In the genomic region with DNA sequence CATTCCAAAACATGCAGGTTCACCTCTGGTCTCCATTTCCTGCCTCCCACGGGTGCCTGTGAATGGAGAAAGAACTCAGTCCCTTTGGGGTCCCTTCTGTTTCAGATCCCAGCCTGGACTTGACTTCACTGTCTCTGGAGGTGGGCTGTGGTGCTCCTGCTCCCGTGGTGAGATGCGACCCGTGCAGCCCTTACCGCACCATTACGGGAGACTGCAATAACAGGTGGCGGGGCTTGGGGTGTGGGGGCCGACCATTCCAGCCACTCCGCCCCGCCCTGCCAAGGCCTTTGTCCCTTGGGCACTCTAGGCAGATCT, we compare ENCODE assay signal across 11 cellular contexts. TPM values are rescaled to one million over a fixed set of nuclear protein-coding genes. Genes with fewer than 3 reads are reported as not detected.
DNase-seq lines count a peak whose midpoint lies in the region; ATAC-seq and TF ChIP-seq lines count a peak whose summit lies in the region.
"Had no signal": no experiment of that assay in that cellular context is flagged by ENCODE, and none has a peak within 500 bp of the region (broad histone marks: within the 10 kb centered on the region; RNA-seq: fewer than 3 reads in every experiment).

No MANE protein-coding gene starts in this region.

- peak overlapping the region; percentile 73 for H3K4me3 ChIP-seq in thoracic aorta

- CTCF ChIA-PET in CD4-positive, alpha-beta T cell (lab: Charles Lee) = interaction anchor here (1.0 to 2.1 kb wide), 11 partner anchors 10 to 270 kb away, joined by 3 to 10 read pairs (median 5); a partner anchor contains a TSS

- H3K27me3 ChIP-seq in thoracic aorta (replicated peaks; ENCODE audit: insufficient read depth) = no peaks in the 10 kb centered on the region
- H3K27me3 ChIP-seq in CD4-positive, alpha-beta T cell (ENCODE audit: control insufficient read depth, insufficient read depth, low read length) = peaks cover 5% of the 10 kb centered on the region

- POLR2A ChIA-PET in CD4-positive, alpha-beta T cell (lab: Charles Lee) = interaction anchor here (1.8 kb wide), 1 partner anchor 96 kb away, joined by 9 read pairs; no protein-coding TSS in a partner anchor

- no peak for DNase-seq in activated naive CD4-positive, alpha-beta T cell treated with Interleukin-2 at 50 U/mL for 16 hours
- no peak for DNase-seq in activated naive CD8-positive, alpha-beta T cell treated with anti-CD3 and anti-CD28 coated beads, Interleukin-2, amount 50 U/mL, for 24 hours
- DNase-seq in immature natural killer cell (no peak), thoracic aorta (ENCODE audit: low spot score) (no peak), sciatic nerve (ENCODE audit: low spot score) (no peak), dermis blood vessel endothelial cell (no peak)
- DNase-seq in CD4-positive, alpha-beta T cell = no peak

- H3K36me3 Mint-ChIP-seq in activated naive CD4-positive, alpha-beta T cell treated with anti-CD3 and anti-CD28 coated beads, Interleukin-2, amount 50 U/mL, for 24 hours = no peaks in the 10 kb centered on the region
- H3K36me3 Mint-ChIP-seq in activated naive CD8-positive, alpha-beta T cell treated with anti-CD3 and anti-CD28 coated beads, Interleukin-2, amount 50 U/mL, for 24 hours (ENCODE audit: low read depth) = no peaks in the 10 kb centered on the region
- H3K36me3 Mint-ChIP-seq in immature natural killer cell = peaks cover 0 to 3% (median 0%) of the 10 kb centered on the region in 3 donors
- no peaks in the 10 kb centered on the region for H3K36me3 Mint-ChIP-seq in CD4-positive, alpha-beta T cell (ENCODE audit: low read depth)

- no peaks in the 10 kb centered on the region for H3K36me3 ChIP-seq in thoracic aorta

- H3K9me3 Mint-ChIP-seq in activated naive CD4-positive, alpha-beta T cell treated with anti-CD3 and anti-CD28 coated beads, Interleukin-2, amount 50 U/mL, for 24 hours = no peaks in the 10 kb centered on the region
- no peaks in the 10 kb centered on the region for H3K9me3 Mint-ChIP-seq in activated naive CD8-positive, alpha-beta T cell treated with anti-CD3 and anti-CD28 coated beads, Interleukin-2, amount 50 U/mL, for 24 hours
- H3K9me3 Mint-ChIP-seq in immature natural killer cell = no peaks in the 10 kb centered on the region
- H3K9me3 Mint-ChIP-seq in CD4-positive, alpha-beta T cell = no peaks in the 10 kb centered on the region
- H3K9me3 Mint-ChIP-seq: stimulated activated naive CD8-positive, alpha-beta T cell treated with anti-CD3 and anti-CD28 coated beads, Interleukin-15, Interleukin-2, amounts not matched to agents 100 ng/mL and 50 ng/mL, for 24 hours had no signal

- H3K4me3 Mint-ChIP-seq in activated naive CD4-positive, alpha-beta T cell treated with anti-CD3 and anti-CD28 coated beads, Interleukin-2, amount 50 U/mL, for 24 hours = peak overlapping the region; percentile 81
- H3K4me3 Mint-ChIP-seq in activated naive CD8-positive, alpha-beta T cell treated with anti-CD3 and anti-CD28 coated beads, Interleukin-2, amount 50 U/mL, for 24 hours = peak overlapping the region; percentile 14
- H3K4me3 Mint-ChIP-seq in immature natural killer cell = peak overlapping the region; percentile 23 to 84 (median 54)
- no peak overlapping the region for H3K4me3 Mint-ChIP-seq in CD4-positive, alpha-beta T cell

- no peak overlapping the region for H3K27ac ChIP-seq in thoracic aorta
- no peak overlapping the region for H3K27ac ChIP-seq in CD4-positive, alpha-beta T cell (ENCODE audit: low read depth, low read length)

- H3K27me3 Mint-ChIP-seq in activated naive CD4-positive, alpha-beta T cell treated with anti-CD3 and anti-CD28 coated beads, Interleukin-2, amount 50 U/mL, for 24 hours = peaks cover 2% of the 10 kb centered on the region
- H3K27me3 Mint-ChIP-seq in activated naive CD8-positive, alpha-beta T cell treated with anti-CD3 and anti-CD28 coated beads, Interleukin-2, amount 50 U/mL, for 24 hours = peaks cover 36% of the 10 kb centered on the region
- H3K27me3 Mint-ChIP-seq in immature natural killer cell (ENCODE audit: low read depth in 3 of 3) = peaks cover 0 to 5% (median 2%) of the 10 kb centered on the region in 3 donors
- peaks cover 37% of the 10 kb centered on the region for H3K27me3 Mint-ChIP-seq in CD4-positive, alpha-beta T cell

- H3K27ac Mint-ChIP-seq in activated naive CD4-positive, alpha-beta T cell treated with anti-CD3 and anti-CD28 coated beads, Interleukin-2, amount 50 U/mL, for 24 hours = no peak overlapping the region
- no peak overlapping the region for H3K27ac Mint-ChIP-seq in activated naive CD8-positive, alpha-beta T cell treated with anti-CD3 and anti-CD28 coated beads, Interleukin-2, amount 50 U/mL, for 24 hours
- no peak overlapping the region for H3K27ac Mint-ChIP-seq in immature natural killer cell
- no peak overlapping the region for H3K27ac Mint-ChIP-seq in CD4-positive, alpha-beta T cell

- intact Hi-C loops in sciatic nerve (cut with DNase I) = no loop called here
- intact Hi-C loops in CD4-positive, alpha-beta T cell (cut with DNase I, micrococcal nuclease) = loop anchor here (1.0 to 5.0 kb wide), 4 partner anchors 28 to 198 kb away; a partner anchor contains a TSS

- H3K4me1 Mint-ChIP-seq in activated naive CD4-positive, alpha-beta T cell treated with anti-CD3 and anti-CD28 coated beads, Interleukin-2, amount 50 U/mL, for 24 hours = peaks cover 9% of the 10 kb centered on the region
- H3K4me1 Mint-ChIP-seq in activated naive CD8-positive, alpha-beta T cell treated with anti-CD3 and anti-CD28 coated beads, Interleukin-2, amount 50 U/mL, for 24 hours = peaks cover 19% of the 10 kb centered on the region
- peaks cover 20 to 29% of the 10 kb centered on the region in 2 donors for H3K4me1 Mint-ChIP-seq in immature natural killer cell
- peaks cover 11% of the 10 kb centered on the region for H3K4me1 Mint-ChIP-seq in CD4-positive, alpha-beta T cell (ENCODE audit: low read depth)

- TF ChIP-seq CTCF in thoracic aorta (IDR thresholded peaks at IDR 0.05) = no peak
- no peak for TF ChIP-seq CTCF in CD4-positive, alpha-beta T cell (IDR thresholded peaks at IDR 0.05)

- H3K4me1 ChIP-seq in thoracic aorta (ENCODE audit: control insufficient read depth in 1 of 2, low read depth in 2 of 2) = peaks cover 3 to 12% of the 10 kb centered on the region in 2 donors

- ATAC-seq in activated naive CD8-positive, alpha-beta T cell treated with anti-CD3 and anti-CD28 coated beads, Interleukin-2, amount 50 U/mL, for 24 hours = no peak
- ATAC-seq in thoracic aorta (ENCODE audit: insufficient number of reproducible peaks, low FRiP score, low read depth) (no peak), sciatic nerve (no peak)
- ATAC-seq in CD4-positive, alpha-beta T cell (ENCODE audit: poor library complexity) = no peak

- no peaks in the 10 kb centered on the region for H3K9me3 ChIP-seq in thoracic aorta
- H3K9me3 ChIP-seq in CD4-positive, alpha-beta T cell (ENCODE audit: control insufficient read depth, low read length) = no peaks in the 10 kb centered on the region

RNA-seq across cellular contexts. Expression of a gene that starts 10.5 kb away (rescaled TPM):
- polyA plus RNA-seq in immature natural killer cell = under 1 TPM in 2 of 3 donors, not detected in 1; 0.09 to 0.22 TPM
- total RNA-seq in thoracic aorta = not detected
- not detected for total RNA-seq in sciatic nerve
- total RNA-seq in dermis blood vessel endothelial cell = under 0.01 TPM in 1 of 2 replicates, not detected in the other
- total RNA-seq in CD4-positive, alpha-beta T cell = not detected
- total RNA-seq: RPMI7951 had no signal

RNA-seq across cellular contexts. Expression of a gene that starts 29.9 kb away (rescaled TPM):
- polyA plus RNA-seq in immature natural killer cell = 1 to 10 TPM; 1.6 to 7.9 (median 6.4) TPM
- total RNA-seq in thoracic aorta = 10 to 100 TPM; 10.5 to 10.8 TPM
- 18.7 TPM for total RNA-seq in sciatic nerve
- 10.2 and 13.4 TPM in 2 replicates for total RNA-seq in dermis blood vessel endothelial cell
- total RNA-seq in CD4-positive, alpha-beta T cell = 1 to 10 TPM; 4.6 to 6.4 TPM

RNA-seq across cellular contexts. Expression of a gene that starts 31.8 kb away (rescaled TPM):
- not detected for polyA plus RNA-seq in immature natural killer cell
- under 1 TPM in 1 of 2 donors, not detected in 1; 0.14 TPM for total RNA-seq in thoracic aorta
- 2.0 TPM for total RNA-seq in sciatic nerve
- total RNA-seq in dermis blood vessel endothelial cell = not detected in 2 replicates
- total RNA-seq in CD4-positive, alpha-beta T cell = under 1 TPM in 1 of 2 experiments, not detected in 1; 0.77 TPM

RNA-seq across cellular contexts. Expression of a gene that starts 56.4 kb away (rescaled TPM):
- polyA plus RNA-seq in immature natural killer cell = not detected
- total RNA-seq in thoracic aorta (not detected), sciatic nerve (not detected), dermis blood vessel endothelial cell (not detected in 2 replicates)
- not detected for total RNA-seq in CD4-positive, alpha-beta T cell
- total RNA-seq: kidney epithelial cell, RPMI7951 had no signal
